20 cellular contexts compared by ENCODE assay signal in genomic region chr16:50071075-50071671, GRCh38.
"Had no signal": no experiment of that assay in that cellular context is flagged by ENCODE, and none has a peak within 500 bp of the region (broad histone marks: within the 10 kb centered on the region; RNA-seq: fewer than 3 reads in every experiment).

No MANE protein-coding gene starts in this region.

- H3K27me3 Mint-ChIP-seq: activated B cell treated with CpG ODN at 0.5 μM for 24 hours; activated CD4-positive, alpha-beta T cell treated with anti-CD3 and anti-CD28 coated beads, Interleukin-2, amount 10 ng/mL, durations not matched to agents 24 days and 14 days; activated naive CD8-positive, alpha-beta T cell treated with anti-CD3 and anti-CD28 coated beads, Interleukin-2, amount 50 U/mL, for 24 hours; activated T-helper 17 cell treated with anti-CD3 and anti-CD28 coated beads, Interleukin-2, amount 50 U/mL, for 72 hours; effector memory CD8-positive, alpha-beta T cell had no signal

- DNase-seq: activated B cell treated with CpG ODN at 0.5 μM for 24 hours; activated CD4-positive, alpha-beta T cell treated with anti-CD3 and anti-CD28 coated beads, Interleukin-2, amount 10 ng/mL, durations not matched to agents 24 days and 14 days; activated CD8-positive, alpha-beta T cell treated with anti-CD3 and anti-CD28 coated beads, Interleukin-2, amount 10 ng/mL, durations not matched to agents 7 days and 5 days; activated naive CD4-positive, alpha-beta T cell treated with Interleukin-2 at 50 U/mL for 16 hours; activated naive CD8-positive, alpha-beta T cell treated with anti-CD3 and anti-CD28 coated beads, Interleukin-2, amount 50 U/mL, for 24 hours; dermis blood vessel endothelial cell; effector memory CD8-positive, alpha-beta T cell; gastrocnemius medialis; heart left ventricle; lower lobe of right lung; midbrain; ovary; spleen; T-helper 1 cell; thyroid gland had no signal

- H3K4me3 Mint-ChIP-seq: activated B cell treated with CpG ODN at 0.5 μM for 24 hours; activated CD4-positive, alpha-beta T cell treated with anti-CD3 and anti-CD28 coated beads, Interleukin-2, amount 10 ng/mL, durations not matched to agents 24 days and 14 days; activated CD8-positive, alpha-beta T cell treated with anti-CD3 and anti-CD28 coated beads, Interleukin-2, amount 10 ng/mL, durations not matched to agents 7 days and 5 days; activated naive CD8-positive, alpha-beta T cell treated with anti-CD3 and anti-CD28 coated beads, Interleukin-2, amount 50 U/mL, for 24 hours; activated T-helper 17 cell treated with anti-CD3 and anti-CD28 coated beads, Interleukin-2, amount 50 U/mL, for 72 hours; effector memory CD8-positive, alpha-beta T cell had no signal

- ATAC-seq: activated CD8-positive, alpha-beta T cell treated with anti-CD3 and anti-CD28 coated beads, Interleukin-2, amount 10 ng/mL, durations not matched to agents 7 days and 5 days; activated naive CD8-positive, alpha-beta T cell treated with anti-CD3 and anti-CD28 coated beads, Interleukin-2, amount 50 U/mL, for 24 hours; activated T-helper 17 cell treated with anti-CD3 and anti-CD28 coated beads, Interleukin-2, amount 50 U/mL, for 72 hours; effector memory CD8-positive, alpha-beta T cell; gastrocnemius medialis; heart left ventricle; lower lobe of right lung; sciatic nerve had no signal

- H3K27ac ChIP-seq: epithelial cell of prostate, gastrocnemius medialis, heart left ventricle, lower lobe of right lung, ovary, thyroid gland had no signal

- H3K9me3 Mint-ChIP-seq: activated B cell treated with CpG ODN at 0.5 μM for 24 hours; activated CD4-positive, alpha-beta T cell treated with anti-CD3 and anti-CD28 coated beads, Interleukin-2, amount 10 ng/mL, durations not matched to agents 24 days and 14 days; activated naive CD8-positive, alpha-beta T cell treated with anti-CD3 and anti-CD28 coated beads, Interleukin-2, amount 50 U/mL, for 24 hours; activated T-helper 17 cell treated with anti-CD3 and anti-CD28 coated beads, Interleukin-2, amount 50 U/mL, for 72 hours; effector memory CD8-positive, alpha-beta T cell had no signal

- H3K27me3 ChIP-seq: gastrocnemius medialis, heart left ventricle, ovary, spleen, thyroid gland had no signal

- H3K9me3 ChIP-seq: gastrocnemius medialis, heart left ventricle, lower lobe of right lung, ovary, spleen, thyroid gland had no signal

- H3K4me3 ChIP-seq: gastrocnemius medialis, heart left ventricle, lower lobe of right lung, ovary, spleen, thyroid gland had no signal

- H3K27ac Mint-ChIP-seq: activated B cell treated with CpG ODN at 0.5 μM for 24 hours; activated CD4-positive, alpha-beta T cell treated with anti-CD3 and anti-CD28 coated beads, Interleukin-2, amount 10 ng/mL, durations not matched to agents 24 days and 14 days; activated CD8-positive, alpha-beta T cell treated with anti-CD3 and anti-CD28 coated beads, Interleukin-2, amount 10 ng/mL, durations not matched to agents 7 days and 5 days; activated naive CD8-positive, alpha-beta T cell treated with anti-CD3 and anti-CD28 coated beads, Interleukin-2, amount 50 U/mL, for 24 hours; activated T-helper 17 cell treated with anti-CD3 and anti-CD28 coated beads, Interleukin-2, amount 50 U/mL, for 72 hours; effector memory CD8-positive, alpha-beta T cell had no signal

- FAIRE-seq: astrocyte, bronchial epithelial cell had no signal

- H3K36me3 ChIP-seq: ovary had no signal
